In genomic region chr2:95333888-95334338, GRCh38 we compare ENCODE assay signal across 10 cellular contexts. TPM values are rescaled to one million over a fixed set of nuclear protein-coding genes. Genes with fewer than 3 reads are reported as not detected.
DNase-seq lines count a peak whose midpoint lies in the region; ATAC-seq and TF ChIP-seq lines count a peak whose summit lies in the region.
"Had no signal": no experiment of that assay in that cellular context is flagged by ENCODE, and none has a peak within 500 bp of the region (broad histone marks: within the 10 kb centered on the region; RNA-seq: fewer than 3 reads in every experiment).

No MANE protein-coding gene starts in this region.

- H3K27me3 Mint-ChIP-seq in glutamatergic neuron (ENCODE audit: unreplicated experiment) = peaks cover 3% of the 10 kb centered on the region

- H3K27ac ChIP-seq in RWPE2 (ENCODE audit: poor library complexity, severe bottlenecking) (peak overlapping the region; percentile 58), testis (no peak overlapping the region)

- H3K9me3 Mint-ChIP-seq in glutamatergic neuron (ENCODE audit: unreplicated experiment) = peaks cover 2% of the 10 kb centered on the region

- H3K4me3 ChIP-seq in RWPE2 (ENCODE audit: severe bottlenecking) = no peak overlapping the region
- no peak overlapping the region for H3K4me3 ChIP-seq in testis

- DNase-seq in HCEC 1CT (peak; percentile 84), RWPE2 (ENCODE audit: low spot score) (peak; percentile 88), glutamatergic neuron (peak; percentile 6), testis (peak; percentile 34), inferior parietal cortex (ENCODE audit: extremely low spot score) (no peak), NCI-H1105 (lab: John Stamatoyannopoulos, UW) (no peak)
- DNase-seq: dermis blood vessel endothelial cell, SHP77 treated with DMSO at 0.1 percent for 48 hours had no signal

- H3K4me1 Mint-ChIP-seq in glutamatergic neuron (ENCODE audit: low read depth, unreplicated experiment) = no peaks in the 10 kb centered on the region

- H3K4me1 ChIP-seq in RWPE2 (ENCODE audit: insufficient read depth, poor library complexity, severe bottlenecking) (peaks cover 9% of the 10 kb centered on the region), testis (no peaks in the 10 kb centered on the region)

- no peak for TF ChIP-seq POLR2A in testis (IDR thresholded peaks at IDR 0.05)

- no peak overlapping the region for H3K4me3 Mint-ChIP-seq in glutamatergic neuron (ENCODE audit: unreplicated experiment)

- H3K27me3 ChIP-seq in RWPE2 (ENCODE audit: insufficient read depth, poor library complexity, severe bottlenecking) (no peaks in the 10 kb centered on the region), testis (no peaks in the 10 kb centered on the region)

- H3K27ac Mint-ChIP-seq in glutamatergic neuron (ENCODE audit: unreplicated experiment) = no peak overlapping the region

- intact Hi-C loops in testis (cut with DNase I; ENCODE audit: low total_unique reads) = no loop called here

- H3K9me3 ChIP-seq in RWPE2 (ENCODE audit: severe bottlenecking) (no peaks in the 10 kb centered on the region), testis (no peaks in the 10 kb centered on the region)

- TF ChIP-seq CTCF in RWPE2 (IDR thresholded peaks at IDR 0.05; ENCODE audit: poor library complexity, severe bottlenecking) = no peak
- TF ChIP-seq CTCF in glutamatergic neuron (IDR thresholded peaks at IDR 0.05; ENCODE audit: partially characterized antibody, unreplicated experiment) = no peak
- TF ChIP-seq CTCF in testis (IDR thresholded peaks at IDR 0.05) = no peak

- no peaks in the 10 kb centered on the region for H3K36me3 ChIP-seq in RWPE2 (ENCODE audit: low read depth)
- no peaks in the 10 kb centered on the region for H3K36me3 ChIP-seq in testis (ENCODE audit: low read depth, missing control alignments)

- ATAC-seq in RWPE2 (ENCODE audit: low read depth) (peak; percentile 90), HG02610 (IDR thresholded peaks at IDR 0.05; ENCODE audit: unreplicated experiment) (no peak), GM19463 (IDR thresholded peaks at IDR 0.05; ENCODE audit: unreplicated experiment) (no peak)

- no peaks in the 10 kb centered on the region for H3K36me3 Mint-ChIP-seq in glutamatergic neuron (ENCODE audit: unreplicated experiment)

- WGBS in testis, 2 donors = 43 to 56% methylated on average over 8 to 11 of the region's 11 CpGs

RNA-seq across cellular contexts. Expression of gene KCNIP3, which starts 36.8 kb away (rescaled TPM):
- total RNA-seq in glutamatergic neuron (ENCODE audit: unreplicated experiment) (7.3 TPM), testis (10 to 100 TPM; 43.4 to 69.1 TPM)
- polyA plus RNA-seq in testis (ENCODE audit: insufficient read depth, low read depth, low replicate concordance) = 23.9 TPM

RNA-seq across cellular contexts. Expression of gene PROM2, which starts 59.7 kb away (rescaled TPM):
- total RNA-seq in glutamatergic neuron (ENCODE audit: unreplicated experiment) (5.4 TPM), testis (1 to 10 TPM; 2.1 to 2.4 TPM)
- 1.3 TPM for polyA plus RNA-seq in testis (ENCODE audit: insufficient read depth, low read depth, low replicate concordance)

Comparison
In these comparisons a context has a peak if more than half of its experiments do, and no peak if none do; other contexts are left out.
1. DNase-seq: peak in HCEC 1CT (single experiment), RWPE2 (single experiment), glutamatergic neuron (single experiment) and testis (single experiment); none in inferior parietal cortex (single experiment) and NCI-H1105 (single experiment).